In the genomic region with DNA sequence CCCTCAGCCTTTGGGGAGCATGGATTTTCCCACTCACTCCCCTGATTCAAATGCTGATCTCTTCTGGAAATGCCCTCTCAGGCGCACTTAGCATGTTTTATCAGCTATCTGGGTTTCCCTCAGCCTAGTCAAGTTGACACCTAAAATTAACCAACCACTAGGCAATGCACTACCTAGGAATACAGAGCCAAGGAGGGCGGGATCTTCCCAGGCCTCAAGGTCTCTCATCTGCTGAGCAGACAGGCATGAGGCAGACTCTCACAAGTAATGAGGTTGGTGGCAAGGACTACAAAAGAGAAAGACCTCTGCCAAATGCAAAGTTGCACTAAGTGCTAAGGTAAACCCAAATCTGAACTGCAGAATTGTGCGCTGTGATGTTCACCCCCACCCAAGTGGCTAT, we compare ENCODE assay signal across 6 cellular contexts.
DNase-seq lines count a peak whose midpoint lies in the region; ATAC-seq and TF ChIP-seq lines count a peak whose summit lies in the region.
"Not testable (repeated sequence)": the region's sequence is repeated elsewhere in the genome, so short reads cannot be mapped to it uniquely, and the experiment has no call there.

No MANE protein-coding gene starts in this region.

- H3K23ac ChIP-seq in H9 (ENCODE audit: insufficient read length, low read depth, low read length) = not testable (repeated sequence)

- not testable (repeated sequence) for H3K79me2 ChIP-seq in H9 (ENCODE audit: insufficient read depth, low read length)

- H3K4me3 Mint-ChIP-seq in H9; osteocyte (ENCODE audit: unreplicated experiment): not testable (repeated sequence)

- peak; percentile 28 to 66 for ATAC-seq in lower lobe of right lung
- peak; percentile 53 for ATAC-seq in upper lobe of right lung

- not testable (repeated sequence) for H3K9ac ChIP-seq in H9 (ENCODE audit: extremely low read depth, insufficient read length, low read length)

- not testable (repeated sequence) for H2BK120ac ChIP-seq in H9 (ENCODE audit: low read depth, low read length, poor library complexity, severe bottlenecking)

- WGBS in H9 (ENCODE audit: extremely low coverage, insufficient read length, low lambda C conversion rate) = no CpG with 5 or more reads among the region's 3 CpGs

- not testable (repeated sequence) for H2BK15ac ChIP-seq in H9 (ENCODE audit: low read depth, low read length)

- not testable (repeated sequence) for H2AK5ac ChIP-seq in H9 (ENCODE audit: insufficient read length, low read length)

- not testable (repeated sequence) for H3K4me1 Mint-ChIP-seq in H9; osteocyte (ENCODE audit: unreplicated experiment)

- H3K36me3 Mint-ChIP-seq in H9 (ENCODE audit: insufficient read depth in 1 of 3, low read depth in 3 of 3); osteocyte (ENCODE audit: unreplicated experiment): not testable (repeated sequence)

- H2BK5ac ChIP-seq in H9 (ENCODE audit: insufficient read length, low read length) = not testable (repeated sequence)

- H3K27ac Mint-ChIP-seq in H9; osteocyte (ENCODE audit: unreplicated experiment): not testable (repeated sequence)

- H3K4me3 ChIP-seq in lower lobe of right lung, upper lobe of right lung: not testable (repeated sequence)

- H2BK20ac ChIP-seq in H9 (ENCODE audit: low read depth, low read length, poor library complexity, severe bottlenecking) = not testable (repeated sequence)

- not testable (repeated sequence) for H3K18ac ChIP-seq in H9 (ENCODE audit: insufficient read length, low read depth, low read length)

- not testable (repeated sequence) for H3K27me3 ChIP-seq in H9 (ENCODE audit: insufficient read depth, low read length); lower lobe of right lung (ENCODE audit: low read depth); upper lobe of right lung

- not testable (repeated sequence) for H3K4ac ChIP-seq in H9 (ENCODE audit: low read depth, low read length)

- not testable (repeated sequence) for TF ChIP-seq CTCF in H9 (conservative IDR thresholded peaks at IDR 0.05); lower lobe of right lung (IDR thresholded peaks at IDR 0.05); osteocyte (IDR thresholded peaks at IDR 0.05); upper lobe of right lung (IDR thresholded peaks at IDR 0.05)

- not testable (repeated sequence) for H3T11ph ChIP-seq in H9 (ENCODE audit: low read length)

- H3K79me1 ChIP-seq in H9 (ENCODE audit: insufficient read depth, low read depth, low read length, poor library complexity, severe bottlenecking) = not testable (repeated sequence)

- H3K9me3 Mint-ChIP-seq in H9 = peaks cover 6 to 11% of the 10 kb centered on the region in 2 experiments; a peak in 4 of 5 replicates
- H3K9me3 Mint-ChIP-seq in osteocyte (ENCODE audit: unreplicated experiment) = not testable (repeated sequence)

- H3K23me2 ChIP-seq in H9 (ENCODE audit: insufficient read length, low read depth, low read length, poor library complexity, severe bottlenecking) = not testable (repeated sequence)

- not testable (repeated sequence) for H3K27me3 Mint-ChIP-seq in H9 (ENCODE audit: low read depth)
- peaks cover 12% of the 10 kb centered on the region for H3K27me3 Mint-ChIP-seq in osteocyte (ENCODE audit: unreplicated experiment)

- H4K8ac ChIP-seq in H9 (replicated peaks; ENCODE audit: insufficient read length, low read depth, low read length) = not testable (repeated sequence)

- DNase-seq in H9 (peak; percentile 16), ecto neural progenitor cell (ENCODE audit: low spot score) (peak; percentile 11), islet precursor cell (peak; percentile 8), osteocyte (ENCODE audit: extremely low spot score, unreplicated experiment) (peak; percentile 44)
- not testable (repeated sequence) for DNase-seq in lower lobe of right lung, upper lobe of right lung

- H3K36me3 ChIP-seq in lower lobe of right lung, upper lobe of right lung: not testable (repeated sequence)

- not testable (repeated sequence) for H3K27ac ChIP-seq in H9 (ENCODE audit: insufficient read length, low read depth, low read length); lower lobe of right lung; upper lobe of right lung

- H3K4me2 ChIP-seq in H9 (ENCODE audit: insufficient read depth, insufficient read length, low read length) = not testable (repeated sequence)

- not testable (repeated sequence) for H4K91ac ChIP-seq in H9 (ENCODE audit: insufficient read length, low read depth, low read length)

- H3K4me1 ChIP-seq in H9 (ENCODE audit: insufficient read depth, low read length); lower lobe of right lung; upper lobe of right lung: not testable (repeated sequence)

- H2AFZ ChIP-seq in H9 (ENCODE audit: low read length) = not testable (repeated sequence)

- not testable (repeated sequence) for H3K9me3 ChIP-seq in H9 (ENCODE audit: control insufficient read depth, low read depth, low read length); lower lobe of right lung; upper lobe of right lung

- intact Hi-C loops in lower lobe of right lung (cut with DNase I); upper lobe of right lung (cut with DNase I): not testable (repeated sequence)

- H4K20me1 ChIP-seq in H9 (ENCODE audit: control insufficient read depth, insufficient read depth, insufficient read length) = not testable (repeated sequence)

- H3K56ac ChIP-seq in H9 (ENCODE audit: insufficient read length, low read depth, low read length) = not testable (repeated sequence)

- H3K14ac ChIP-seq in H9 (ENCODE audit: insufficient read depth, low read length) = not testable (repeated sequence)

- not testable (repeated sequence) for H2BK12ac ChIP-seq in H9 (ENCODE audit: insufficient read length, low read depth, low read length)

- H4K5ac ChIP-seq in H9 (ENCODE audit: insufficient read length, low read depth, low read length) = not testable (repeated sequence)
